ENCODE assay signal across 14 cellular contexts in the genomic region with DNA sequence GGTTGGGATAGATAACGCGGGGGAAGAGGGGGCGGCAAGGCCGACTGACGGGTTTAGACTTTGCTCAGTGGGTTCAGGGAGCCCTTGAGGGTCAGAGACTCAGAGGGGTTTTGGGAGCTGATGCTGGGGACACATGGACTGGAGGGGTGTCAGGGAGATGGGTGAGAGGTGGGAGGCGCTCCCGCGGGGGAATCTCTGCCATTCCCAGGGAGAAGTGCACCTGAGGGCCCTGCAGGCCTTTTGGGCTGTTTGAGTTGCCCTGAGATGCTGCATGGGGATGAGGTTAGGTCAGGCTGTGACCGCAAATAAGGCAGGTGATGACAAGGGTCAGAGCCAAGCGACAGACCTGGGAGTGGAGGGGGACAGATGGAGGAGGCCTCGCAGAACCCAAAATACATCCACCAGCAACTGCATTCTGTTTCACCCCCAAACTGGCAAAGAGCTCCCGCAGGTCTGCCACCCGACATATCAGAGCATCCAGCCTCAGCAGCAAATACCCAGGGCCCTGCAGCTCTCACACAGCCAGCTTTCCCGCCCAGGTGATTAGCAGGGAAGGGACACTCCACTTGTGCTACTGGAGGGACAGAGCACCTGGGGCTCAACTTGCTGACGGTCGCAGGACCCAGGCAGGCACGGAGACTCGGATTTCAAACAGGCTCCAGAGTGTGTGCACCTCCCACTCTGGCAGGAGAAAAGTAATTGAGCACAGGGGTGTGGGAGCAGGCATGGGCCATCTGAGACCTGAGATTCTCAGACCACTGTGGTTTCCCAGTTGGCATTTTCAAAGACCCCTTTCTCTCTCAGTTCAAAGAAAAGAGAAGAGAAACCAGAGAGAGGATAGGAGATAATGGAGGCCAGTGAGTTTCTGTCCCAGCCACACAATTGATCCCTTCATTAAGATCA. TPM values are rescaled to one million over a fixed set of nuclear protein-coding genes. Genes with fewer than 3 reads are reported as not detected.
DNase-seq lines count a peak whose midpoint lies in the region; ATAC-seq and TF ChIP-seq lines count a peak whose summit lies in the region.
"Had no signal": no experiment of that assay in that cellular context is flagged by ENCODE, and none has a peak within 500 bp of the region (broad histone marks: within the 10 kb centered on the region; RNA-seq: fewer than 3 reads in every experiment).

No MANE protein-coding gene starts in this region.

- TF ChIP-seq POLR2A in vagina (IDR thresholded peaks at IDR 0.05) = no peak
- no peak for TF ChIP-seq POLR2A in erythroblast (IDR thresholded peaks at IDR 0.05; ENCODE audit: low read length)

- peak overlapping the region; percentile 69 for H3K27ac Mint-ChIP-seq in neural crest cell (ENCODE audit: unreplicated experiment)
- H3K27ac Mint-ChIP-seq: activated CD4-positive, alpha-beta memory T cell treated with anti-CD3 and anti-CD28 coated beads, Interleukin-2, amount 10 ng/mL, durations not matched to agents 7 days and 5 days; activated naive CD8-positive, alpha-beta T cell treated with anti-CD3 and anti-CD28 coated beads for 36 hours had no signal

- DNase-seq in heart right ventricle = no peak
- no peak for DNase-seq in Right ventricle myocardium inferior (ENCODE audit: missing footprints)
- DNase-seq in dorsolateral prefrontal cortex = peak in 1 of 10 donors; percentile 42
- DNase-seq in neural crest cell (ENCODE audit: low read depth, low spot score) = no peak
- no peak for DNase-seq in vagina (ENCODE audit: extremely low spot score in 2 of 2)
- no peak for DNase-seq in Ammon's horn (ENCODE audit: low spot score)
- DNase-seq in erythroblast (lab: John Stamatoyannopoulos, UW) = no peak
- DNase-seq: activated CD4-positive, alpha-beta memory T cell treated with anti-CD3 and anti-CD28 coated beads, Interleukin-2, amount 10 ng/mL, durations not matched to agents 7 days and 5 days; activated naive CD8-positive, alpha-beta T cell treated with anti-CD3 and anti-CD28 coated beads for 36 hours; MV-4-11; NCI-H748 treated with DMSO at 0.1 percent for 48 hours; stimulated activated CD8-positive, alpha-beta memory T cell treated with anti-CD3 and anti-CD28 coated beads, Interleukin-4, amount 100 ng/mL, for 48 hours had no signal

- intact Hi-C loops in heart right ventricle (cut with DNase I) = loop anchor here in 1 of 10 donors (1.0 kb wide), 1 partner anchor 29 kb away; no protein-coding TSS in a partner anchor
- intact Hi-C loops in Right ventricle myocardium inferior (cut with DNase I) = loop anchor here (1.0 to 5.0 kb wide), 4 partner anchors 11 to 69 kb away; no protein-coding TSS in a partner anchor
- intact Hi-C loops in dorsolateral prefrontal cortex (cut with DNase I) = no loop called here
- intact Hi-C loops in vagina (cut with DNase I) = no loop called here

- ATAC-seq in heart right ventricle (peak in 3 of 8 donors; percentile 3 to 12 (median 5)), Right ventricle myocardium inferior (no peak), GM18867 (IDR thresholded peaks at IDR 0.05; ENCODE audit: unreplicated experiment) (no peak)

- H3K36me3 Mint-ChIP-seq in neural crest cell (ENCODE audit: low read depth) = no peaks in the 10 kb centered on the region
- H3K36me3 Mint-ChIP-seq: activated naive CD8-positive, alpha-beta T cell treated with anti-CD3 and anti-CD28 coated beads for 36 hours had no signal

- H3K4me3 ChIP-seq in heart right ventricle = no peak overlapping the region
- H3K4me3 ChIP-seq in dorsolateral prefrontal cortex = no peak overlapping the region
- no peak overlapping the region for H3K4me3 ChIP-seq in vagina
- H3K4me3 ChIP-seq: SK-N-MC had no signal

- H3K27ac ChIP-seq in heart right ventricle (peak overlapping the region in 9 of 10 donors; percentile 13 to 85 (median 76)), dorsolateral prefrontal cortex (peak overlapping the region in 46 of 59 donors; percentile 1 to 86 (median 62)), vagina (peak overlapping the region; percentile 93)
- H3K27ac ChIP-seq: SK-N-MC had no signal

- H3K36me3 ChIP-seq in heart right ventricle (peaks cover 0 to 33% (median 0%) of the 10 kb centered on the region in 9 donors), vagina (no peaks in the 10 kb centered on the region)

- H3K27me3 ChIP-seq in heart right ventricle (no peaks in the 10 kb centered on the region), dorsolateral prefrontal cortex (no peaks in the 10 kb centered on the region), vagina (no peaks in the 10 kb centered on the region)

- H3K4me3 Mint-ChIP-seq in neural crest cell = no peak overlapping the region
- H3K4me3 Mint-ChIP-seq: activated CD4-positive, alpha-beta memory T cell treated with anti-CD3 and anti-CD28 coated beads, Interleukin-2, amount 10 ng/mL, durations not matched to agents 7 days and 5 days; activated naive CD8-positive, alpha-beta T cell treated with anti-CD3 and anti-CD28 coated beads for 36 hours had no signal

- peaks cover 18% of the 10 kb centered on the region for H3K4me1 Mint-ChIP-seq in neural crest cell

- H3K9me3 ChIP-seq in heart right ventricle (no peaks in the 10 kb centered on the region), vagina (no peaks in the 10 kb centered on the region)

- H3K9me3 Mint-ChIP-seq in neural crest cell = no peaks in the 10 kb centered on the region
- H3K9me3 Mint-ChIP-seq: activated CD4-positive, alpha-beta memory T cell treated with anti-CD3 and anti-CD28 coated beads, Interleukin-2, amount 10 ng/mL, durations not matched to agents 7 days and 5 days; activated naive CD8-positive, alpha-beta T cell treated with anti-CD3 and anti-CD28 coated beads for 36 hours had no signal

- WGBS in heart right ventricle, 2 donors = 62 to 69% methylated on average over 18 of the region's 18 CpGs

- H3K4me1 ChIP-seq in heart right ventricle (peaks cover 13 to 70% (median 38%) of the 10 kb centered on the region in 9 donors), vagina (peaks cover 43% of the 10 kb centered on the region)

- TF ChIP-seq CTCF in heart right ventricle (IDR thresholded peaks at IDR 0.05) = no peak
- TF ChIP-seq CTCF in dorsolateral prefrontal cortex (IDR thresholded peaks at IDR 0.05 in 54 of 56, conservative IDR thresholded peaks at IDR 0.05 in 2 of 56; ENCODE audit: low read depth in 1 of 56, partially characterized antibody in 56 of 56) = no peak
- no peak for TF ChIP-seq CTCF in neural crest cell (conservative IDR thresholded peaks at IDR 0.05)
- TF ChIP-seq CTCF in vagina (IDR thresholded peaks at IDR 0.05) = no peak

- no peaks in the 10 kb centered on the region for H3K27me3 Mint-ChIP-seq in neural crest cell (ENCODE audit: low read depth)
- H3K27me3 Mint-ChIP-seq: activated CD4-positive, alpha-beta memory T cell treated with anti-CD3 and anti-CD28 coated beads, Interleukin-2, amount 10 ng/mL, durations not matched to agents 7 days and 5 days; activated naive CD8-positive, alpha-beta T cell treated with anti-CD3 and anti-CD28 coated beads for 36 hours had no signal

RNA-seq across cellular contexts. Expression of gene TMOD1, which starts 26.4 kb away (rescaled TPM):
- total RNA-seq in heart right ventricle (100 to 1,000 TPM; 164 to 203 (median 181) TPM), Right ventricle myocardium inferior (192 TPM), dorsolateral prefrontal cortex (10 to 100 TPM; 17.3 to 70.1 (median 37.3) TPM), neural crest cell (0.23 and 0.77 TPM in 2 replicates), vagina (21.1 TPM)
- 10 to 100 TPM; 83.7 to 89.1 TPM for polyA plus RNA-seq in heart right ventricle

Comparison
In these comparisons a context has a peak if more than half of its experiments do, and no peak if none do; other contexts are left out.
1. RNA of gene TMOD1, which starts 26.4 kb away (total RNA-seq): 192 TPM in Right ventricle myocardium inferior (single experiment), 164 to 203 TPM in heart right ventricle, 17.3 to 70.1 TPM in dorsolateral prefrontal cortex and 21.1 TPM in vagina (single experiment); 0.23 to 0.77 TPM in neural crest cell; every median in the first group is over 10 times any median in the second.
2. Peak in every context shown above with its lines, with median percentiles within 50 percentile points of each other: H3K27ac ChIP-seq.